Comparison of ENCODE assay signal across 16 cellular contexts in genomic region chr10:133225707-133226191, GRCh38. TPM values are rescaled to one million over a fixed set of nuclear protein-coding genes. Genes with fewer than 3 reads are reported as not detected.
DNase-seq lines count a peak whose midpoint lies in the region; ATAC-seq and TF ChIP-seq lines count a peak whose summit lies in the region.
"Had no signal": no experiment of that assay in that cellular context is flagged by ENCODE, and none has a peak within 500 bp of the region (broad histone marks: within the 10 kb centered on the region; RNA-seq: fewer than 3 reads in every experiment).

No MANE protein-coding gene starts in this region.

- peak; percentile 58 to 88 for ATAC-seq in activated naive CD4-positive, alpha-beta T cell treated with anti-CD3 and anti-CD28 coated beads, Interleukin-2, amount 50 U/mL, for 72 hours
- no peak for ATAC-seq in GM18868 (IDR thresholded peaks at IDR 0.05; ENCODE audit: unreplicated experiment)

- no peaks in the 10 kb centered on the region for H3K9me3 Mint-ChIP-seq in activated naive CD4-positive, alpha-beta T cell treated with anti-CD3 and anti-CD28 coated beads, Interleukin-2, amount 50 U/mL, for 72 hours
- H3K9me3 Mint-ChIP-seq in activated CD4-positive, alpha-beta memory T cell treated with anti-CD3 and anti-CD28 coated beads, Interleukin-2, amount 10 ng/mL, durations not matched to agents 7 days and 5 days, result no peaks in the 10 kb centered on the region
- no peaks in the 10 kb centered on the region for H3K9me3 Mint-ChIP-seq in stimulated activated naive CD8-positive, alpha-beta T cell treated with anti-CD3 and anti-CD28 coated beads, Interleukin-15, Interleukin-2, amounts not matched to agents 100 ng/mL and 50 ng/mL, for 24 hours
- no peaks in the 10 kb centered on the region for H3K9me3 Mint-ChIP-seq in osteocyte (ENCODE audit: unreplicated experiment)

- DNase-seq in activated naive CD4-positive, alpha-beta T cell treated with anti-CD3 and anti-CD28 coated beads, Interleukin-2, amount 50 U/mL, for 72 hours (ENCODE audit: low spot score in 2 of 2), result no peak
- no peak for DNase-seq in activated naive CD4-positive, alpha-beta T cell (lab: John Stamatoyannopoulos, UW)
- DNase-seq in activated CD4-positive, alpha-beta memory T cell treated with anti-CD3 and anti-CD28 coated beads, Interleukin-2, amount 10 ng/mL, durations not matched to agents 7 days and 5 days, result peak; percentile 55
- DNase-seq in medulla oblongata (ENCODE audit: extremely low spot score), result peak; percentile 33
- no peak for DNase-seq in SHP77 treated with DMSO at 0.1 percent for 48 hours (lab: John Stamatoyannopoulos, UW)
- no peak for DNase-seq in osteocyte (ENCODE audit: extremely low spot score, unreplicated experiment)
- DNase-seq: Calu3; effector CD4-positive, alpha-beta T cell; GF-D8; Karpas-422; SIG-M5 had no signal

- peaks cover 32% of the 10 kb centered on the region for H3K4me1 Mint-ChIP-seq in activated CD4-positive, alpha-beta memory T cell treated with anti-CD3 and anti-CD28 coated beads, Interleukin-2, amount 10 ng/mL, durations not matched to agents 7 days and 5 days
- H3K4me1 Mint-ChIP-seq in stimulated activated naive CD8-positive, alpha-beta T cell treated with anti-CD3 and anti-CD28 coated beads, Interleukin-15, Interleukin-2, amounts not matched to agents 100 ng/mL and 50 ng/mL, for 24 hours (ENCODE audit: low read depth), result peaks cover 22% of the 10 kb centered on the region
- H3K4me1 Mint-ChIP-seq in osteocyte (ENCODE audit: unreplicated experiment), result peaks cover 8% of the 10 kb centered on the region

- POLR2A ChIA-PET in activated CD4-positive, alpha-beta memory T cell treated with anti-CD3 and anti-CD28 coated beads, Interleukin-2, amount 10 ng/mL, durations not matched to agents 7 days and 5 days (lab: Charles Lee), result interaction anchor here (1.3 to 2.7 kb wide), 4 partner anchors 33 to 53 kb away, joined by 5 to 8 read pairs (median 8); partner anchors contain the start of gene ADAM8

- peak overlapping the region in 1 of 2 donors; percentile 89 for H3K27ac Mint-ChIP-seq in activated naive CD4-positive, alpha-beta T cell treated with anti-CD3 and anti-CD28 coated beads, Interleukin-2, amount 50 U/mL, for 72 hours
- peak overlapping the region; percentile 78 for H3K27ac Mint-ChIP-seq in activated CD4-positive, alpha-beta memory T cell treated with anti-CD3 and anti-CD28 coated beads, Interleukin-2, amount 10 ng/mL, durations not matched to agents 7 days and 5 days
- H3K27ac Mint-ChIP-seq in stimulated activated naive CD8-positive, alpha-beta T cell treated with anti-CD3 and anti-CD28 coated beads, Interleukin-15, Interleukin-2, amounts not matched to agents 100 ng/mL and 50 ng/mL, for 24 hours, result peak overlapping the region; percentile 55
- no peak overlapping the region for H3K27ac Mint-ChIP-seq in osteocyte (ENCODE audit: unreplicated experiment)

- CTCF ChIA-PET in activated CD4-positive, alpha-beta memory T cell treated with anti-CD3 and anti-CD28 coated beads, Interleukin-2, amount 10 ng/mL, durations not matched to agents 7 days and 5 days (lab: Charles Lee), result interaction anchor here (2.6 to 3.3 kb wide), 3 partner anchors 33 to 104 kb away, joined by 7 to 24 read pairs (median 15); no protein-coding TSS in a partner anchor

- TF ChIP-seq CTCF in osteocyte (IDR thresholded peaks at IDR 0.05), result no peak

- H3K4me3 Mint-ChIP-seq in activated CD4-positive, alpha-beta memory T cell treated with anti-CD3 and anti-CD28 coated beads, Interleukin-2, amount 10 ng/mL, durations not matched to agents 7 days and 5 days, result peak overlapping the region; percentile 73
- peak overlapping the region; percentile 45 for H3K4me3 Mint-ChIP-seq in stimulated activated naive CD8-positive, alpha-beta T cell treated with anti-CD3 and anti-CD28 coated beads, Interleukin-15, Interleukin-2, amounts not matched to agents 100 ng/mL and 50 ng/mL, for 24 hours
- no peak overlapping the region for H3K4me3 Mint-ChIP-seq in osteocyte (ENCODE audit: unreplicated experiment)

- peaks cover 5 to 8% of the 10 kb centered on the region in 2 donors for H3K36me3 Mint-ChIP-seq in activated naive CD4-positive, alpha-beta T cell treated with anti-CD3 and anti-CD28 coated beads, Interleukin-2, amount 50 U/mL, for 72 hours
- peaks cover 7% of the 10 kb centered on the region for H3K36me3 Mint-ChIP-seq in activated CD4-positive, alpha-beta memory T cell treated with anti-CD3 and anti-CD28 coated beads, Interleukin-2, amount 10 ng/mL, durations not matched to agents 7 days and 5 days (ENCODE audit: low read depth)
- H3K36me3 Mint-ChIP-seq in stimulated activated naive CD8-positive, alpha-beta T cell treated with anti-CD3 and anti-CD28 coated beads, Interleukin-15, Interleukin-2, amounts not matched to agents 100 ng/mL and 50 ng/mL, for 24 hours (ENCODE audit: low read depth), result no peaks in the 10 kb centered on the region
- no peaks in the 10 kb centered on the region for H3K36me3 Mint-ChIP-seq in osteocyte (ENCODE audit: unreplicated experiment)

- H3K27me3 Mint-ChIP-seq in activated CD4-positive, alpha-beta memory T cell treated with anti-CD3 and anti-CD28 coated beads, Interleukin-2, amount 10 ng/mL, durations not matched to agents 7 days and 5 days, result peaks cover 32% of the 10 kb centered on the region
- H3K27me3 Mint-ChIP-seq in stimulated activated naive CD8-positive, alpha-beta T cell treated with anti-CD3 and anti-CD28 coated beads, Interleukin-15, Interleukin-2, amounts not matched to agents 100 ng/mL and 50 ng/mL, for 24 hours, result peaks cover 44% of the 10 kb centered on the region
- peaks cover 34% of the 10 kb centered on the region for H3K27me3 Mint-ChIP-seq in osteocyte (ENCODE audit: unreplicated experiment)

RNA-seq across cellular contexts. Expression of gene UTF1, which starts 4.3 kb away (rescaled TPM):
- total RNA-seq in activated naive CD4-positive, alpha-beta T cell treated with anti-CD3 and anti-CD28 coated beads, Interleukin-2, amount 50 U/mL, for 72 hours, result not detected
- not detected for total RNA-seq in activated CD4-positive, alpha-beta memory T cell treated with anti-CD3 and anti-CD28 coated beads, Interleukin-2, amount 10 ng/mL, durations not matched to agents 7 days and 5 days
- not detected in 2 replicates for total RNA-seq in osteocyte
- total RNA-seq: Calu3, cardiac septum, kidney epithelial cell, posterior vena cava had no signal

RNA-seq across cellular contexts. Expression of gene VENTX, which starts 11.9 kb away (rescaled TPM):
- not detected for total RNA-seq in activated naive CD4-positive, alpha-beta T cell treated with anti-CD3 and anti-CD28 coated beads, Interleukin-2, amount 50 U/mL, for 72 hours
- total RNA-seq in activated CD4-positive, alpha-beta memory T cell treated with anti-CD3 and anti-CD28 coated beads, Interleukin-2, amount 10 ng/mL, durations not matched to agents 7 days and 5 days, result not detected
- not detected in 2 replicates for total RNA-seq in osteocyte
- total RNA-seq: Calu3, kidney epithelial cell had no signal

RNA-seq across cellular contexts. Expression of gene ADAM8, which starts 50.9 kb away (rescaled TPM):
- total RNA-seq in activated naive CD4-positive, alpha-beta T cell treated with anti-CD3 and anti-CD28 coated beads, Interleukin-2, amount 50 U/mL, for 72 hours, result 100 to 1,000 TPM; 101 to 201 TPM
- 100 to 1,000 TPM; 206 to 207 TPM for total RNA-seq in activated CD4-positive, alpha-beta memory T cell treated with anti-CD3 and anti-CD28 coated beads, Interleukin-2, amount 10 ng/mL, durations not matched to agents 7 days and 5 days
- 2.9 and 6.0 TPM in 2 replicates for total RNA-seq in osteocyte

Comparison
In these comparisons a context has a peak if more than half of its experiments do, and no peak if none do; other contexts are left out.
1. DNase-seq: peak in activated CD4-positive, alpha-beta memory T cell treated with anti-CD3 and anti-CD28 coated beads, Interleukin-2, amount 10 ng/mL, durations not matched to agents 7 days and 5 days (single experiment) and medulla oblongata (single experiment); none in activated naive CD4-positive, alpha-beta T cell treated with anti-CD3 and anti-CD28 coated beads, Interleukin-2, amount 50 U/mL, for 72 hours (0 of 2), activated naive CD4-positive, alpha-beta T cell (0 of 4), SHP77 treated with DMSO at 0.1 percent for 48 hours (single experiment) and osteocyte (single experiment).
2. RNA of gene ADAM8, which starts 50.9 kb away (total RNA-seq): 206 to 207 TPM in activated CD4-positive, alpha-beta memory T cell treated with anti-CD3 and anti-CD28 coated beads, Interleukin-2, amount 10 ng/mL, durations not matched to agents 7 days and 5 days and 101 to 201 TPM in activated naive CD4-positive, alpha-beta T cell treated with anti-CD3 and anti-CD28 coated beads, Interleukin-2, amount 50 U/mL, for 72 hours; 2.9 to 6.0 TPM in osteocyte; every median in the first group is over 10 times any median in the second.